ENCODE assay signal across 8 cellular contexts in the genomic region with DNA sequence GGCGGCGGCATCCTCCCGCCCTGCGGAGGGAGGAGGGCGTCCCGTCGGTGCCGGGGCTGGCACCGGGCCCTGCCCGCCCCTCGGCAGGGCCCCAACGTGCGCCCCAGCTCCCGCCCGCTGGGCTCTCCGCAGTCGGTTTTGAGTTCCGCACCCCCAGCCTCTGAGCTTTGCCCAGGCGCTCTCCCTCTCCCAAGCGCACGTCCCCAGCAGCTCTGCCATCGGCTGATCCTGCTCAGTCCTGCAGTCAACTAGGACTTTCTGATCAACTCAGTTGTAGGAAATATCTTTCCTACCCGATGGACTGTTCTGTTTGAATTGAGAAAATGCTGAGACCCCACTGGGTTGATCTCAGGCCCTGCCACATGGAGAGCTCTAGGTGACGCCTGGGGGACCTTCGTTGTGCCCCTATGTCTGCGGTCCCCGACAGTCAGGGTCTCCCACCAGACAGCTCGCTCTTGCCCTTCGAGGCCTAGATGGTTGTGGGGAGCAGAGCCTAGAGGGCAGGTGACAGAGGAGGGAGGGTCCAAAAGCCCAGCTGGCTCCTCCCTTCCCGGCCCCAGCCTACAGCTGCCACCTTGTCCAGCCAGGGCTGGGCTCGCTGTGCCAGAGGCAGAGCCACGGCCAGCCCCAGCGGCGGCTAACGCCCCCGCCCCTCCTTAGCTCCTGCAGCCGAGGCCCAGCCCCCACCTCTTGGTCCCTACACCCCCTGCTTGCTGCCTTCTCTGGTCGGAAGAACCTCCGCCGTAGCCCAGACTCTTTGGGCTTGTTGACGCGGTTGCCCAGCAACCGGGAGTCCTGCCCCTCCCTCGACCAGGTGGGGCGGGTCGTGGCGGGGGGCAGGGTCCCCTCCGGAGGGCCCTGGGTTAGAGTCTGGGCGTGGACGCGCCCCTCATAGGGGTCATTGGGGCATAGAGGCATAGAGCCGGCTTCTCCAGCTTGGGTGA. TPM values are rescaled to one million over a fixed set of nuclear protein-coding genes. Genes with fewer than 3 reads are reported as not detected.
DNase-seq lines count a peak whose midpoint lies in the region; ATAC-seq and TF ChIP-seq lines count a peak whose summit lies in the region.

TSS of gene LKAAEAR1 (minus strand) at position 190 of the 944 bp plus-strand sequence. CDS start at position 11, 179 bp downstream.

- no peak within 1 kb of the TSS for H3K9ac ChIP-seq in adipocyte (ENCODE audit: low read length)
- H3K9ac ChIP-seq in liver (ENCODE audit: low read depth in 1 of 2, low read length in 2 of 2), result no peak within 1 kb of the TSS

- H3K27ac ChIP-seq in heart left ventricle (peak within 1 kb of the TSS in 1 of 12 donors; percentile 28), liver (ENCODE audit: low read depth in 1 of 2, low read length in 2 of 2) (no peak within 1 kb of the TSS), vagina (no peak within 1 kb of the TSS)

- TF ChIP-seq CTCF in heart left ventricle (IDR thresholded peaks at IDR 0.05) (no peak), liver (IDR thresholded peaks at IDR 0.05; ENCODE audit: low read depth, low read length, missing input control) (no peak), vagina (IDR thresholded peaks at IDR 0.05) (no peak)

- TF ChIP-seq RAD21 in liver (IDR thresholded peaks at IDR 0.05), result no peak

- H3K9me3 ChIP-seq in heart left ventricle, result no peaks in the 10 kb centered on the region
- no peaks in the 10 kb centered on the region for H3K9me3 ChIP-seq in adipocyte (ENCODE audit: control insufficient read depth, low read length)
- H3K9me3 ChIP-seq in liver (ENCODE audit: control insufficient read depth in 4 of 4, low read length in 3 of 4), result no peaks in the 10 kb centered on the region
- H3K9me3 ChIP-seq in vagina, result no peaks in the 10 kb centered on the region

- no peak for ATAC-seq in heart left ventricle
- no peak for ATAC-seq in Right ventricle myocardium superior (ENCODE audit: poor library complexity)
- no peak for ATAC-seq in esophagus mucosa
- no peak for ATAC-seq in GM21576 (IDR thresholded peaks at IDR 0.05; ENCODE audit: unreplicated experiment)

- H3K4me3 ChIP-seq in heart left ventricle, result peak within 1 kb of the TSS; percentile 26 to 68 (median 59)
- peak within 1 kb of the TSS; percentile 71 for H3K4me3 ChIP-seq in adipocyte (ENCODE audit: low read length)
- H3K4me3 ChIP-seq in liver (ENCODE audit: low read depth in 1 of 3, low read length in 3 of 3), result peak within 1 kb of the TSS in 2 of 3 donors; percentile 16 to 53
- H3K4me3 ChIP-seq in vagina, result peak within 1 kb of the TSS; percentile 36 to 62

- WGBS in heart left ventricle, 4 donors, result 8 to 13% (median 9%) methylated on average over 14 to 52 of the region's 52 CpGs
- 7% methylated on average over 52 of the region's 52 CpGs for WGBS in liver

- intact Hi-C loops in heart left ventricle (cut with DNase I), result loop anchor here in 3 of 10 donors (5.0 kb wide), 2 partner anchors 38 to 173 kb away; partner anchors contain the start of gene PCMTD2 (in 1 of the 3)
- intact Hi-C loops in Right ventricle myocardium superior (cut with DNase I), result no loop called here
- intact Hi-C loops in vagina (cut with DNase I), result loop anchor here (5.0 kb wide), 1 partner anchor 1842 kb away; no protein-coding TSS in a partner anchor

- peaks cover 3 to 24% (median 18%) of the 10 kb centered on the region in 9 donors for H3K27me3 ChIP-seq in heart left ventricle
- peaks cover 46% of the 10 kb centered on the region for H3K27me3 ChIP-seq in adipocyte (replicated peaks; ENCODE audit: control insufficient read depth, insufficient read depth, low read length)
- peaks cover 0 to 6% (median 0%) of the 10 kb centered on the region in 4 donors for H3K27me3 ChIP-seq in liver (ENCODE audit: control insufficient read depth in 4 of 4, insufficient read depth in 4 of 4, low read length in 3 of 4)
- no peaks in the 10 kb centered on the region for H3K27me3 ChIP-seq in vagina

- H3K4me1 ChIP-seq in heart left ventricle (peaks cover 0 to 35% (median 14%) of the 10 kb centered on the region in 12 donors), adipocyte (ENCODE audit: control insufficient read depth, insufficient read depth, low read length) (peaks cover 11% of the 10 kb centered on the region), liver (ENCODE audit: control insufficient read depth in 4 of 4, insufficient read depth in 4 of 4, low read length in 3 of 4) (peaks cover 6 to 18% (median 12%) of the 10 kb centered on the region in 4 donors), vagina (peaks cover 16% of the 10 kb centered on the region)

- DNase-seq in heart left ventricle (no peak), Right ventricle myocardium superior (no peak), adipocyte (ENCODE audit: low read depth) (no peak), vagina (ENCODE audit: extremely low spot score in 2 of 2) (no peak), AG08395 (ENCODE audit: low spot score) (no peak)

- TF ChIP-seq POLR2A in heart left ventricle (IDR thresholded peaks at IDR 0.05) (no peak), vagina (IDR thresholded peaks at IDR 0.05) (no peak)

- H3K36me3 ChIP-seq in heart left ventricle, result no peaks in the 10 kb centered on the region
- H3K36me3 ChIP-seq in adipocyte (ENCODE audit: control insufficient read depth, insufficient read depth, low read length, severe bottlenecking), result no peaks in the 10 kb centered on the region
- no peaks in the 10 kb centered on the region for H3K36me3 ChIP-seq in liver (ENCODE audit: control insufficient read depth in 4 of 4, insufficient read depth in 3 of 4, low read depth in 1 of 4, low read length in 3 of 4)
- no peaks in the 10 kb centered on the region for H3K36me3 ChIP-seq in vagina

TF ChIP-seq in liver, 16 proteins besides CTCF, POLR2A, EP300 and RAD21:
- TF ChIP-seq HNF4A (conservative IDR thresholded peaks at IDR 0.05) (no peak), EGR1 (IDR thresholded peaks at IDR 0.05; ENCODE audit: low read depth in 2 of 2) (no peak), HNF4G (IDR thresholded peaks at IDR 0.05) (no peak), FOXA2 (IDR thresholded peaks at IDR 0.05) (no peak), YY1 (IDR thresholded peaks at IDR 0.05) (no peak), MAX (IDR thresholded peaks at IDR 0.05) (no peak), SP1 (IDR thresholded peaks at IDR 0.05) (no peak), RXRA (IDR thresholded peaks at IDR 0.05) (no peak)
- TF ChIP-seq, protein P1, sequence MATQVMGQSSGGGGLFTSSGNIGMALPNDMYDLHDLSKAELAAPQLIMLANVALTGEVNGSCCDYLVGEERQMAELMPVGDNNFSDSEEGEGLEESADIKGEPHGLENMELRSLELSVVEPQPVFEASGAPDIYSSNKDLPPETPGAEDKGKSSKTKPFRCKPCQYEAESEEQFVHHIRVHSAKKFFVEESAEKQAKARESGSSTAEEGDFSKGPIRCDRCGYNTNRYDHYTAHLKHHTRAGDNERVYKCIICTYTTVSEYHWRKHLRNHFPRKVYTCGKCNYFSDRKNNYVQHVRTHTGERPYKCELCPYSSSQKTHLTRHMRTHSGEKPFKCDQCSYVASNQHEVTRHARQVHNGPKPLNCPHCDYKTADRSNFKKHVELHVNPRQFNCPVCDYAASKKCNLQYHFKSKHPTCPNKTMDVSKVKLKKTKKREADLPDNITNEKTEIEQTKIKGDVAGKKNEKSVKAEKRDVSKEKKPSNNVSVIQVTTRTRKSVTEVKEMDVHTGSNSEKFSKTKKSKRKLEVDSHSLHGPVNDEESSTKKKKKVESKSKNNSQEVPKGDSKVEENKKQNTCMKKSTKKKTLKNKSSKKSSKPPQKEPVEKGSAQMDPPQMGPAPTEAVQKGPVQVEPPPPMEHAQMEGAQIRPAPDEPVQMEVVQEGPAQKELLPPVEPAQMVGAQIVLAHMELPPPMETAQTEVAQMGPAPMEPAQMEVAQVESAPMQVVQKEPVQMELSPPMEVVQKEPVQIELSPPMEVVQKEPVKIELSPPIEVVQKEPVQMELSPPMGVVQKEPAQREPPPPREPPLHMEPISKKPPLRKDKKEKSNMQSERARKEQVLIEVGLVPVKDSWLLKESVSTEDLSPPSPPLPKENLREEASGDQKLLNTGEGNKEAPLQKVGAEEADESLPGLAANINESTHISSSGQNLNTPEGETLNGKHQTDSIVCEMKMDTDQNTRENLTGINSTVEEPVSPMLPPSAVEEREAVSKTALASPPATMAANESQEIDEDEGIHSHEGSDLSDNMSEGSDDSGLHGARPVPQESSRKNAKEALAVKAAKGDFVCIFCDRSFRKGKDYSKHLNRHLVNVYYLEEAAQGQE (IDR thresholded peaks at IDR 0.05), result no peak
- TF ChIP-seq, protein P2, sequence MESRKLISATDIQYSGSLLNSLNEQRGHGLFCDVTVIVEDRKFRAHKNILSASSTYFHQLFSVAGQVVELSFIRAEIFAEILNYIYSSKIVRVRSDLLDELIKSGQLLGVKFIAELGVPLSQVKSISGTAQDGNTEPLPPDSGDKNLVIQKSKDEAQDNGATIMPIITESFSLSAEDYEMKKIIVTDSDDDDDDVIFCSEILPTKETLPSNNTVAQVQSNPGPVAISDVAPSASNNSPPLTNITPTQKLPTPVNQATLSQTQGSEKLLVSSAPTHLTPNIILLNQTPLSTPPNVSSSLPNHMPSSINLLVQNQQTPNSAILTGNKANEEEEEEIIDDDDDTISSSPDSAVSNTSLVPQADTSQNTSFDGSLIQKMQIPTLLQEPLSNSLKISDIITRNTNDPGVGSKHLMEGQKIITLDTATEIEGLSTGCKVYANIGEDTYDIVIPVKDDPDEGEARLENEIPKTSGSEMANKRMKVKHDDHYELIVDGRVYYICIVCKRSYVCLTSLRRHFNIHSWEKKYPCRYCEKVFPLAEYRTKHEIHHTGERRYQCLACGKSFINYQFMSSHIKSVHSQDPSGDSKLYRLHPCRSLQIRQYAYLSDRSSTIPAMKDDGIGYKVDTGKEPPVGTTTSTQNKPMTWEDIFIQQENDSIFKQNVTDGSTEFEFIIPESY (IDR thresholded peaks at IDR 0.05), result no peak

RNA-seq across cellular contexts. Expression of gene LKAAEAR1, which starts in this region (rescaled TPM):
- total RNA-seq in heart left ventricle (not detected), Right ventricle myocardium superior (not detected), liver (not detected), vagina (not detected), esophagus mucosa (0.36 TPM)
- polyA plus RNA-seq in heart left ventricle (not detected), liver (under 1 TPM in 1 of 2 donors, not detected in 1; 0.08 TPM)
